ENCODE assay signal across 8 cellular contexts in genomic region chr16:54930034-54930938, GRCh38. TPM values are rescaled to one million over a fixed set of nuclear protein-coding genes. Genes with fewer than 3 reads are reported as not detected.
DNase-seq lines count a peak whose midpoint lies in the region; ATAC-seq and TF ChIP-seq lines count a peak whose summit lies in the region.

Gene IRX5 (plus strand): TSS chr16:54930865. CDS start chr16:54931199, 334 bp downstream.

- peaks cover 0 to 12% (median 0%) of the 10 kb centered on the region in 3 donors for H3K36me3 ChIP-seq in esophagus squamous epithelium
- no peaks in the 10 kb centered on the region for H3K36me3 ChIP-seq in muscle layer of colon (ENCODE audit: insufficient read depth, low read length)
- H3K36me3 ChIP-seq in thymus (ENCODE audit: control insufficient read depth, insufficient read depth), result no peaks in the 10 kb centered on the region

- H3K27me3 ChIP-seq in esophagus squamous epithelium, result peaks cover 0 to 94% (median 31%) of the 10 kb centered on the region in 4 donors
- peaks cover 73 to 85% of the 10 kb centered on the region in 2 donors for H3K27me3 ChIP-seq in muscle layer of colon (ENCODE audit: control insufficient read depth in 1 of 2, insufficient read depth in 2 of 2, low read length in 2 of 2)
- H3K27me3 ChIP-seq in thymus (ENCODE audit: control insufficient read depth, insufficient read depth), result peaks cover 43% of the 10 kb centered on the region

- H3K9me3 ChIP-seq in esophagus squamous epithelium, result no peaks in the 10 kb centered on the region
- H3K9me3 ChIP-seq in muscle layer of colon (ENCODE audit: low read length), result peaks cover 4% of the 10 kb centered on the region
- H3K9me3 ChIP-seq in thymus (ENCODE audit: control insufficient read depth), result peaks cover 1% of the 10 kb centered on the region

- intact Hi-C loops in esophagus squamous epithelium (cut with DNase I), result loop anchor here (5.0 kb wide), 2 partner anchors 283 to 643 kb away; partner anchors contain the start of gene IRX3

- H3K27ac ChIP-seq in esophagus squamous epithelium (peak within 1 kb of the TSS; percentile 91 to 94 (median 92)), muscle layer of colon (ENCODE audit: low read depth, low read length) (no peak within 1 kb of the TSS), thymus (ENCODE audit: low read depth) (no peak within 1 kb of the TSS)

- DNase-seq in COLO668 (lab: John Stamatoyannopoulos, UW; ENCODE audit: unreplicated experiment), result peak; percentile 90
- DNase-seq in NCI-H460 (ENCODE audit: extremely low read depth, low read depth), result peak; percentile 93
- DNase-seq in activated CD4-positive, alpha-beta T cell treated with anti-CD3 and anti-CD28 coated beads, Interleukin-2, amount 50 U/mL, for 48 hours, result peak; percentile 52 to 59
- DNase-seq in esophagus squamous epithelium (lab: John Stamatoyannopoulos, UW), result no peak

- no peak within 1 kb of the TSS for H3K9ac ChIP-seq in muscle layer of colon (ENCODE audit: low read length)

- peaks cover 7 to 92% (median 16%) of the 10 kb centered on the region in 3 donors for H3K4me1 ChIP-seq in esophagus squamous epithelium
- peaks cover 14% of the 10 kb centered on the region for H3K4me1 ChIP-seq in muscle layer of colon (ENCODE audit: insufficient read depth, low read length)
- H3K4me1 ChIP-seq in thymus (ENCODE audit: control insufficient read depth, insufficient read depth, low read length), result peaks cover 32% of the 10 kb centered on the region

- H3K4me3 ChIP-seq in esophagus squamous epithelium, result peak within 1 kb of the TSS; percentile 52 to 79 (median 68)
- peak within 1 kb of the TSS; percentile 51 to 60 for H3K4me3 ChIP-seq in muscle layer of colon (ENCODE audit: low read depth in 1 of 2, low read length in 2 of 2)
- H3K4me3 ChIP-seq in thymus (ENCODE audit: low read length), result peak within 1 kb of the TSS; percentile 55

- WGBS in esophagus squamous epithelium, 2 donors, result 0 to 3% methylated on average over 18 to 24 of the region's 71 CpGs
- WGBS in thymus, result under 1% methylated on average over 71 of the region's 71 CpGs

- peak in 4 of 6 experiments; percentile 4 to 42 (median 26) for TF ChIP-seq CTCF in esophagus squamous epithelium (IDR thresholded peaks at IDR 0.05)

- peak in 3 of 4 donors; percentile 39 to 55 (median 49) for TF ChIP-seq POLR2A in esophagus squamous epithelium (IDR thresholded peaks at IDR 0.05)

- ATAC-seq in HG02759 (IDR thresholded peaks at IDR 0.05; ENCODE audit: unreplicated experiment), result peak; percentile 30
- no peak for ATAC-seq in GM19463 (IDR thresholded peaks at IDR 0.05; ENCODE audit: unreplicated experiment)

RNA-seq across cellular contexts. Expression of gene IRX5, which starts in this region (rescaled TPM):
- 1.5 and 2.2 TPM in 2 replicates for total RNA-seq in NCI-H460 (2014; rRNA removed; shearing (Covaris generic))
- polyA plus RNA-seq in NCI-H460 (2014; cell fraction: nucleus; rRNA removed), result 2.0 and 2.2 TPM in 2 replicates
- 10 to 100 TPM; 11.9 to 23.5 (median 14.0) TPM for total RNA-seq in esophagus squamous epithelium
- 0.87 TPM for polyA plus RNA-seq in thymus

Comparison
In these comparisons a context has a peak if more than half of its experiments do, and no peak if none do; other contexts are left out.
1. H3K27ac ChIP-seq: peak in esophagus squamous epithelium (4 of 4); none in muscle layer of colon (single experiment) and thymus (single experiment).
2. Peak in every context shown above with its lines, with median percentiles within 50 percentile points of each other: H3K4me3 ChIP-seq.